8 cellular contexts compared by ENCODE assay signal in genomic region chr22:30968015-30968923, GRCh38. TPM values are rescaled to one million over a fixed set of nuclear protein-coding genes. Genes with fewer than 3 reads are reported as not detected.
DNase-seq lines count a peak whose midpoint lies in the region; ATAC-seq and TF ChIP-seq lines count a peak whose summit lies in the region.

Gene MORC2, minus strand, starts transcription at chr22:30968774. Its CDS starts 885 bp downstream, at chr22:30967889.

- peak within 1 kb of the TSS; percentile 99 for H3K27ac ChIP-seq in hepatocyte

- no peaks in the 10 kb centered on the region for H3K9me2 ChIP-seq in hepatocyte (replicated peaks; ENCODE audit: insufficient read depth)

- H3K27me3 ChIP-seq in hepatocyte = no peaks in the 10 kb centered on the region

- peaks cover 11% of the 10 kb centered on the region for H4K20me1 ChIP-seq in hepatocyte (ENCODE audit: insufficient read depth, poor library complexity, severe bottlenecking)

- H3K79me2 ChIP-seq in hepatocyte = peaks cover 90% of the 10 kb centered on the region

- TF ChIP-seq CTCF in HFF-Myc (IDR thresholded peaks at IDR 0.05; ENCODE audit: low read depth, low read length, missing control alignments) (no peak), hepatocyte (IDR thresholded peaks at IDR 0.05; ENCODE audit: poor library complexity) (no peak)

- H2AFZ ChIP-seq in hepatocyte = peak within 1 kb of the TSS; percentile 74

- H3K4me3 ChIP-seq in HFF-Myc (replicated peaks; ENCODE audit: low read depth, low read length) (peak within 1 kb of the TSS; percentile 62), hepatocyte (peak within 1 kb of the TSS; percentile 78)

- ATAC-seq in GM19328 (IDR thresholded peaks at IDR 0.05; ENCODE audit: unreplicated experiment) = no peak

- H3K4me2 ChIP-seq in hepatocyte = peak within 1 kb of the TSS; percentile 90

- peaks cover 14% of the 10 kb centered on the region for H3K9me3 ChIP-seq in hepatocyte (ENCODE audit: low read depth)

- H3K36me3 ChIP-seq in hepatocyte (replicated peaks; ENCODE audit: insufficient read depth, low read depth) = peaks cover 9% of the 10 kb centered on the region

- DNase-seq in NCI-H345 (lab: John Stamatoyannopoulos, UW) (peak; percentile 43), NCI-H345 treated with DMSO at 0.1 percent for 48 hours (lab: John Stamatoyannopoulos, UW; ENCODE audit: unreplicated experiment) (no peak), HFF-Myc (ENCODE audit: extremely low read depth, low read depth) (no peak), NAMALWA (ENCODE audit: low spot score) (peak; percentile 50), amniotic epithelial cell (ENCODE audit: low read depth) (peak; percentile 58), hepatocyte (ENCODE audit: low spot score) (peak; percentile 79), renal cortical epithelial cell (ENCODE audit: low read depth) (peak; percentile 15)

- H3K4me1 ChIP-seq in hepatocyte (ENCODE audit: insufficient read depth) = peaks cover 17% of the 10 kb centered on the region

- 19% methylated on average over 42 of the region's 53 CpGs for WGBS in hepatocyte (ENCODE audit: low lambda C conversion rate, missing lambda C conversion rate)

RNA-seq across cellular contexts. Expression of gene MORC2, which starts in this region (rescaled TPM):
- total RNA-seq in hepatocyte (16.3 and 24.0 TPM in 2 replicates), renal cortical epithelial cell (9.0 and 48.7 TPM in 2 replicates)
- polyA plus RNA-seq in hepatocyte = 15.6 and 20.5 TPM in 2 replicates

Comparison
In these comparisons a context has a peak if more than half of its experiments do, and no peak if none do; other contexts are left out.
1. DNase-seq: peak in NCI-H345 (single experiment), NAMALWA (single experiment), amniotic epithelial cell (single experiment), hepatocyte (single experiment) and renal cortical epithelial cell (single experiment); none in NCI-H345 treated with DMSO at 0.1 percent for 48 hours (single experiment) and HFF-Myc (single experiment).